Comparison of ENCODE assay signal across 8 cellular contexts in the genomic region with DNA sequence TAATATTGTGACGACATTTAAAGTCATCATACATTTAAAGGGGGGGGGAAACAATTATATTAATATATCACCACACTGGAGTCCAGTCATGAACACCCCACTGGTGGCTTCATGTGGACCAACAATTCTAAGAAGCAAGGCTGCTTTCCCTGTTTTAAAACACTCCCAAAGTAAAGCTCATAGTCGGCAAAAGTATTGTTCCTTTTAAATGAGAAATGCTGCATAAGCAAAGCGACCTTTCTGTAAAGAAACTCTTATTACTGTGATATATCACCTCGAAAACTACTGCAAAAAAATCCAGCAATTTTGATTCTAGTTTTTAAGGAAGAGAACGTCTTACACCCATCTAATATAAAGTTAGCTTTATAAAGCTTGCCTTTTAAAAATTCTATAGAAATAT.
"Had no signal": no experiment of that assay in that cellular context is flagged by ENCODE, and none has a peak within 500 bp of the region (broad histone marks: within the 10 kb centered on the region; RNA-seq: fewer than 3 reads in every experiment).

No MANE protein-coding gene starts in this region.

- H3K4me2 ChIP-seq: KMS-11 had no signal

- H3K4me3 ChIP-seq: GM23248 had no signal

- FAIRE-seq: H54, HTR-8/SVneo had no signal

- H3K9ac ChIP-seq: GM23248, KMS-11 had no signal

- DNase-seq: GM23248, GOT3, H9, HCEC 1CT, KBM-7 had no signal

- H3K27ac ChIP-seq: GM23248, KMS-11 had no signal

- H2AFZ ChIP-seq: GM23248 had no signal
